In genomic region chr3:176916777-176917176, GRCh38 we compare ENCODE assay signal across 17 cellular contexts.
DNase-seq lines count a peak whose midpoint lies in the region; ATAC-seq, FAIRE-seq and TF ChIP-seq lines count a peak whose summit lies in the region.
"Had no signal": no experiment of that assay in that cellular context is flagged by ENCODE, and none has a peak within 500 bp of the region (broad histone marks: within the 10 kb centered on the region; RNA-seq: fewer than 3 reads in every experiment).

No MANE protein-coding gene starts in this region.

- DNase-seq in HCT116 (ENCODE audit: low read depth, low spot score) = peak; percentile 75
- DNase-seq in NCI-H2196 (lab: John Stamatoyannopoulos, UW; ENCODE audit: unreplicated experiment) = peak; percentile 72
- peak; percentile 80 for DNase-seq in esophagus muscularis mucosa (ENCODE audit: extremely low spot score)
- DNase-seq in pancreas = peak in 3 of 6 donors; percentile 33 to 61 (median 53)
- no peak for DNase-seq in NCI-H446 (lab: John Stamatoyannopoulos, UW)
- DNase-seq in tibial artery = no peak
- DNase-seq in endothelial cell (ENCODE audit: low spot score) = no peak
- DNase-seq in left ventricle myocardium inferior = no peak
- DNase-seq: activated naive CD4-positive, alpha-beta T cell treated with anti-CD3 and anti-CD28 coated beads, Interleukin-2, amount 50 U/mL, for 16 hours; central memory CD4-positive, alpha-beta T cell; GDM1; KG1; NCI-H2227 treated with DMSO at 0.1 percent for 48 hours; RPMI8226 had no signal

- no peak for FAIRE-seq in pancreas (lab: Jason Lieb, UNC)
- FAIRE-seq: TTC549 had no signal

- no peak for TF ChIP-seq RAD21 in HCT116 (IDR thresholded peaks at IDR 0.05; ENCODE audit: low read depth)

- ATAC-seq in HCT116 = peak; percentile 77
- ATAC-seq in pancreas = peak; percentile 57 to 80 (median 60)
- ATAC-seq: natural killer cell treated with Interleukin-12 subunit alpha and Interleukin-12 subunit beta and Interleukin-15 and Interleukin-18, amount 100 ng/mL, for 72 hours had no signal

- intact Hi-C loops in HCT116 (cut with micrococcal nuclease) (no loop called here), esophagus muscularis mucosa (cut with DNase I) (no loop called here), pancreas (cut with DNase I) (no loop called here), tibial artery (cut with DNase I; ENCODE audit: low total_unique reads) (no loop called here), left ventricle myocardium inferior (cut with micrococcal nuclease) (no loop called here)

- peaks cover 19 to 31% of the 10 kb centered on the region in 2 experiments for H3K4me1 ChIP-seq in HCT116 (ENCODE audit: control insufficient read depth in 1 of 2, insufficient read depth in 2 of 2, low read length in 2 of 2)
- H3K4me1 ChIP-seq in esophagus muscularis mucosa = no peaks in the 10 kb centered on the region
- H3K4me1 ChIP-seq in pancreas = peaks cover 0 to 23% (median 16%) of the 10 kb centered on the region in 3 donors
- H3K4me1 ChIP-seq in tibial artery = no peaks in the 10 kb centered on the region
- no peaks in the 10 kb centered on the region for H3K4me1 ChIP-seq in left ventricle myocardium inferior
- H3K4me1 ChIP-seq: BLaER1 had no signal

- H4K20me1 ChIP-seq in HCT116 (ENCODE audit: insufficient read depth) = no peaks in the 10 kb centered on the region
- H4K20me1 ChIP-seq: BLaER1 had no signal

- CTCF ChIA-PET in HCT116 (lab: Charles Lee) = no interaction called here

- no peaks in the 10 kb centered on the region for H3K79me2 ChIP-seq in HCT116 (ENCODE audit: insufficient read depth, low read length)

- TF ChIP-seq POLR2A in HCT116 (IDR thresholded peaks at IDR 0.05; ENCODE audit: borderline replicate concordance, extremely low read depth, insufficient read depth, insufficient read length) (no peak), esophagus muscularis mucosa (IDR thresholded peaks at IDR 0.05; ENCODE audit: low read depth) (no peak)

- TF ChIP-seq EP300 in esophagus muscularis mucosa (IDR thresholded peaks at IDR 0.05) = no peak

- peak overlapping the region; percentile 52 for H3K27ac ChIP-seq in HCT116 (ENCODE audit: low read depth, low read length)
- no peak overlapping the region for H3K27ac ChIP-seq in esophagus muscularis mucosa (replicated peaks in 1 of 4)
- peak overlapping the region in 2 of 4 donors; percentile 20 to 54 for H3K27ac ChIP-seq in pancreas
- H3K27ac ChIP-seq in tibial artery = no peak overlapping the region
- H3K27ac ChIP-seq in left ventricle myocardium inferior (replicated peaks) = no peak overlapping the region
- H3K27ac ChIP-seq: BLaER1 had no signal

- H3K9me2 ChIP-seq in HCT116 (ENCODE audit: insufficient read depth) = no peaks in the 10 kb centered on the region

- no peak overlapping the region for H3K4me3 Mint-ChIP-seq in endothelial cell (ENCODE audit: unreplicated experiment)
- H3K4me3 Mint-ChIP-seq: natural killer cell treated with Interleukin-12 subunit alpha and Interleukin-12 subunit beta and Interleukin-15 and Interleukin-18, amount 100 ng/mL, for 72 hours had no signal

- H3K9me3 Mint-ChIP-seq in endothelial cell (ENCODE audit: unreplicated experiment) = no peaks in the 10 kb centered on the region
- H3K9me3 Mint-ChIP-seq: natural killer cell treated with Interleukin-12 subunit alpha and Interleukin-12 subunit beta and Interleukin-15 and Interleukin-18, amount 100 ng/mL, for 72 hours had no signal

- no peaks in the 10 kb centered on the region for H3K27me3 Mint-ChIP-seq in endothelial cell (ENCODE audit: unreplicated experiment)

- peak overlapping the region; percentile 95 for H2AFZ ChIP-seq in HCT116 (ENCODE audit: low read depth, low read length, poor library complexity, severe bottlenecking)

- H3K9me3 ChIP-seq in HCT116 (ENCODE audit: control insufficient read depth in 1 of 2, insufficient read depth in 1 of 2, low read depth in 1 of 2, low read length in 2 of 2) (no peaks in the 10 kb centered on the region), esophagus muscularis mucosa (no peaks in the 10 kb centered on the region), pancreas (no peaks in the 10 kb centered on the region), tibial artery (no peaks in the 10 kb centered on the region), left ventricle myocardium inferior (replicated peaks) (no peaks in the 10 kb centered on the region)
- H3K9me3 ChIP-seq: BLaER1 had no signal

- RAD21 ChIA-PET in HCT116 (lab: Charles Lee; ENCODE audit: low non-redundant PET in 1 of 2, low total read pairs in 2 of 2, uncharacterized antibody in 2 of 2, unreplicated experiment in 2 of 2) = no interaction called here

- TF ChIP-seq CTCF in HCT116 (IDR thresholded peaks at IDR 0.05 in 2 of 3, conservative IDR thresholded peaks at IDR 0.05 in 1 of 3; ENCODE audit: borderline replicate concordance in 1 of 3, insufficient read depth in 1 of 3, low read depth in 2 of 3, low read length in 2 of 3) (no peak), esophagus muscularis mucosa (IDR thresholded peaks at IDR 0.05) (no peak), pancreas (IDR thresholded peaks at IDR 0.05) (no peak), tibial artery (IDR thresholded peaks at IDR 0.05) (no peak), endothelial cell (IDR thresholded peaks at IDR 0.05; ENCODE audit: unreplicated experiment) (no peak), left ventricle myocardium inferior (IDR thresholded peaks at IDR 0.05; ENCODE audit: borderline replicate concordance) (no peak)

- no peaks in the 10 kb centered on the region for H3K36me3 ChIP-seq in HCT116 (ENCODE audit: control insufficient read depth in 1 of 2, insufficient read depth in 2 of 2, low read length in 2 of 2)
- H3K36me3 ChIP-seq in esophagus muscularis mucosa = no peaks in the 10 kb centered on the region
- H3K36me3 ChIP-seq in pancreas = no peaks in the 10 kb centered on the region
- H3K36me3 ChIP-seq in tibial artery = no peaks in the 10 kb centered on the region
- no peaks in the 10 kb centered on the region for H3K36me3 ChIP-seq in left ventricle myocardium inferior
- H3K36me3 ChIP-seq: BLaER1 had no signal

- H3K4me1 Mint-ChIP-seq in endothelial cell (ENCODE audit: unreplicated experiment) = peaks cover 10% of the 10 kb centered on the region

- BruUV-seq in HCT116 (replicated peaks; lab: Mats Ljungman, UMichigan) = no TSS peak

- H3K36me3 Mint-ChIP-seq in endothelial cell (ENCODE audit: low read depth, unreplicated experiment) = no peaks in the 10 kb centered on the region
- H3K36me3 Mint-ChIP-seq: natural killer cell treated with Interleukin-12 subunit alpha and Interleukin-12 subunit beta and Interleukin-15 and Interleukin-18, amount 100 ng/mL, for 72 hours had no signal

- H3K4me3 ChIP-seq in HCT116 (replicated peaks in 1 of 2; ENCODE audit: low read depth in 1 of 2, low read length in 2 of 2) (peak overlapping the region in 1 of 2 experiments; percentile 37; a peak in 2 of 4 replicates), esophagus muscularis mucosa (no peak overlapping the region), pancreas (no peak overlapping the region), tibial artery (no peak overlapping the region), left ventricle myocardium inferior (no peak overlapping the region)
- H3K4me3 ChIP-seq: BLaER1 had no signal

- H3K4me2 ChIP-seq in HCT116 (ENCODE audit: low read length) = peak overlapping the region; percentile 73
- H3K4me2 ChIP-seq: BLaER1 had no signal

- H3K27me3 ChIP-seq in HCT116 (ENCODE audit: insufficient read depth, low read length) (no peaks in the 10 kb centered on the region), esophagus muscularis mucosa (no peaks in the 10 kb centered on the region), pancreas (no peaks in the 10 kb centered on the region), tibial artery (no peaks in the 10 kb centered on the region), left ventricle myocardium inferior (ENCODE audit: low read depth) (no peaks in the 10 kb centered on the region)
- H3K27me3 ChIP-seq: BLaER1 had no signal

- 78% methylated on average over 3 of the region's 3 CpGs for WGBS in esophagus muscularis mucosa
- WGBS in pancreas, 2 donors = 29 to 44% methylated on average over 3 of the region's 3 CpGs

- H3K27ac Mint-ChIP-seq in endothelial cell (ENCODE audit: unreplicated experiment) = no peak overlapping the region
- H3K27ac Mint-ChIP-seq: natural killer cell treated with Interleukin-12 subunit alpha and Interleukin-12 subunit beta and Interleukin-15 and Interleukin-18, amount 100 ng/mL, for 72 hours had no signal

- peak overlapping the region; percentile 26; the same call in 1 of the 2 replicates for H3K9ac ChIP-seq in HCT116 (ENCODE audit: low read length)
- H3K9ac ChIP-seq: BLaER1 had no signal

- POLR2A ChIA-PET in HCT116 (lab: Charles Lee) = no interaction called here

TF ChIP-seq in HCT116, 20 proteins besides CTCF, POLR2A, EP300 and RAD21 (continues in another document):
- TF ChIP-seq EGR1 (IDR thresholded peaks at IDR 0.05; ENCODE audit: low read depth) = no peak
- 0 out of 2 replicates have a peak, but pooled peaks have one; percentile 26 for TF ChIP-seq CEBPB (IDR thresholded peaks at IDR 0.05; ENCODE audit: low read depth)
- peak; percentile 18 for TF ChIP-seq ZBTB33 (IDR thresholded peaks at IDR 0.05; ENCODE audit: extremely low read depth, insufficient replicate concordance, low read length)
- TF ChIP-seq SP1 (IDR thresholded peaks at IDR 0.05; ENCODE audit: low read depth) = peak; percentile 94
- TF ChIP-seq CBX3 (IDR thresholded peaks at IDR 0.05; ENCODE audit: low read depth) = peak; percentile 91
- no peak for TF ChIP-seq JUND (IDR thresholded peaks at IDR 0.05)
- no peak for TF ChIP-seq TCF7L2 (IDR thresholded peaks at IDR 0.05; ENCODE audit: borderline replicate concordance, extremely low read depth, insufficient read depth, insufficient read length)
- no peak for TF ChIP-seq EZH2phosphoT487 (IDR thresholded peaks at IDR 0.05; ENCODE audit: borderline replicate concordance)
- TF ChIP-seq ZFX (IDR thresholded peaks at IDR 0.05) = peak; percentile 34; the same call in 1 of the 2 replicates
- TF ChIP-seq EZH2 (IDR thresholded peaks at IDR 0.05) = no peak

Comparison
In these comparisons a context has a peak if more than half of its experiments do, and no peak if none do; other contexts are left out.
1. DNase-seq: peak in HCT116 (single experiment), NCI-H2196 (single experiment) and esophagus muscularis mucosa (single experiment); none in NCI-H446 (0 of 2), tibial artery (0 of 2), endothelial cell (single experiment) and left ventricle myocardium inferior (single experiment).